In genomic region chr7:149071641-149072437, GRCh38 we compare ENCODE assay signal across 8 cellular contexts. TPM values are rescaled to one million over a fixed set of nuclear protein-coding genes. Genes with fewer than 3 reads are reported as not detected.
DNase-seq lines count a peak whose midpoint lies in the region; ATAC-seq, FAIRE-seq and TF ChIP-seq lines count a peak whose summit lies in the region.

No MANE protein-coding gene starts in this region.

- no peaks in the 10 kb centered on the region for H3K4me1 Mint-ChIP-seq in astrocyte (ENCODE audit: low read depth, unreplicated experiment)

- H4K20me1 ChIP-seq in astrocyte (ENCODE audit: insufficient read depth, low read length), result no peaks in the 10 kb centered on the region

- WGBS in transverse colon (ENCODE audit: low coverage in 1 of 2), 2 donors, result 87% methylated on average over 45 of the region's 46 CpGs; no CpG with 5 or more reads in 1 of the 2 donors

- no peak for TF ChIP-seq EP300 in transverse colon (IDR thresholded peaks at IDR 0.05; ENCODE audit: low read depth)

- no peaks in the 10 kb centered on the region for H3K9me3 ChIP-seq in RWPE2 (ENCODE audit: severe bottlenecking)
- H3K9me3 ChIP-seq in astrocyte (ENCODE audit: insufficient read depth, low read depth, low read length), result no peaks in the 10 kb centered on the region
- no peaks in the 10 kb centered on the region for H3K9me3 ChIP-seq in mucosa of descending colon
- no peaks in the 10 kb centered on the region for H3K9me3 ChIP-seq in transverse colon

- no peak overlapping the region for H3K4me3 Mint-ChIP-seq in astrocyte (ENCODE audit: unreplicated experiment)

- H3K27ac Mint-ChIP-seq in astrocyte (ENCODE audit: unreplicated experiment), result no peak overlapping the region

- intact Hi-C loops in mucosa of descending colon (cut with DNase I, micrococcal nuclease), result loop anchor here in 1 of 2 donors (10.0 kb wide), 1 partner anchor 67 kb away; no protein-coding TSS in a partner anchor
- intact Hi-C loops in transverse colon (cut with DNase I; ENCODE audit: low total_unique reads), result no loop called here

- H3K36me3 Mint-ChIP-seq in astrocyte (ENCODE audit: low read depth, unreplicated experiment), result peaks cover 6% of the 10 kb centered on the region

- H2AFZ ChIP-seq in astrocyte (ENCODE audit: low read depth, low read length), result no peak overlapping the region

- CTCF ChIA-PET in AG04449 (lab: Yijun Ruan, JAX), result interaction anchor here (1.4 to 3.9 kb wide), 4 partner anchors 54 to 76 kb away, joined by 3 to 21 read pairs (median 4); partner anchors contain the start of genes ZNF398 and ZNF425

- FAIRE-seq in astrocyte (lab: Jason Lieb, UNC), result no peak

- ATAC-seq in RWPE2 (ENCODE audit: low read depth) (no peak), mucosa of descending colon (peak; percentile 55), GM18517 (IDR thresholded peaks at IDR 0.05; ENCODE audit: unreplicated experiment) (no peak), HG02623 (IDR thresholded peaks at IDR 0.05; ENCODE audit: unreplicated experiment) (no peak)

- H3K27me3 ChIP-seq in RWPE2 (ENCODE audit: insufficient read depth, poor library complexity, severe bottlenecking), result no peaks in the 10 kb centered on the region
- no peaks in the 10 kb centered on the region for H3K27me3 ChIP-seq in astrocyte (ENCODE audit: insufficient read depth, low read length)
- no peaks in the 10 kb centered on the region for H3K27me3 ChIP-seq in transverse colon

- no peak overlapping the region for H3K4me3 ChIP-seq in AG04449 (ENCODE audit: low read depth, low read length)
- no peak overlapping the region for H3K4me3 ChIP-seq in RWPE2 (ENCODE audit: severe bottlenecking)
- H3K4me3 ChIP-seq in astrocyte (ENCODE audit: insufficient read depth, low read depth, low read length), result no peak overlapping the region
- no peak overlapping the region for H3K4me3 ChIP-seq in mucosa of descending colon
- no peak overlapping the region for H3K4me3 ChIP-seq in transverse colon

- H3K9ac ChIP-seq in astrocyte (ENCODE audit: low read length), result no peak overlapping the region

- no peak overlapping the region for H3K4me2 ChIP-seq in astrocyte (ENCODE audit: low read length)

- H3K36me3 ChIP-seq in RWPE2 (ENCODE audit: low read depth) (peaks cover 34% of the 10 kb centered on the region), astrocyte (ENCODE audit: insufficient read depth, low read length) (peaks cover 15% of the 10 kb centered on the region), mucosa of descending colon (ENCODE audit: low read depth) (no peaks in the 10 kb centered on the region), transverse colon (peaks cover 0 to 28% (median 5%) of the 10 kb centered on the region in 4 donors)

- H3K79me2 ChIP-seq in astrocyte (ENCODE audit: insufficient read depth, low read length), result no peaks in the 10 kb centered on the region

- TF ChIP-seq POLR2A in transverse colon (IDR thresholded peaks at IDR 0.05), result no peak

- H3K27ac ChIP-seq in RWPE2 (ENCODE audit: poor library complexity, severe bottlenecking) (no peak overlapping the region), astrocyte (ENCODE audit: low read depth, low read length) (no peak overlapping the region), transverse colon (peak overlapping the region in 1 of 4 donors; percentile 32)

- TF ChIP-seq CTCF in AG04449 (IDR thresholded peaks at IDR 0.05; ENCODE audit: insufficient read depth, low read length, missing control alignments) (peak; percentile 21), RWPE2 (IDR thresholded peaks at IDR 0.05; ENCODE audit: poor library complexity, severe bottlenecking) (peak; percentile 46), astrocyte (IDR thresholded peaks at IDR 0.05; ENCODE audit: insufficient read depth, low read depth, low read length) (peak; percentile 5), mucosa of descending colon (IDR thresholded peaks at IDR 0.05) (no peak), transverse colon (IDR thresholded peaks at IDR 0.05) (no peak)

- POLR2A ChIA-PET in AG04449 (lab: Yijun Ruan, JAX), result no interaction called here

- in situ Hi-C loops in transverse colon (cut with MboI; ENCODE audit: low pct_ligation_motif_present in 1 of 4, low pct_unique_long_range_greater_than_20kb in 1 of 4, low sequenced_read_pairs in 3 of 4), result no loop called here

- DNase-seq in AG04449 (ENCODE audit: low read depth, low spot score) (no peak), RWPE2 (ENCODE audit: low spot score) (no peak), astrocyte (ENCODE audit: low read depth) (no peak), mucosa of descending colon (peak in 2 of 3 donors; percentile 29 to 62), transverse colon (no peak), A172 (ENCODE audit: low spot score) (no peak)

- H3K4me1 ChIP-seq in RWPE2 (ENCODE audit: insufficient read depth, poor library complexity, severe bottlenecking) (no peaks in the 10 kb centered on the region), astrocyte (ENCODE audit: insufficient read depth, low read length) (no peaks in the 10 kb centered on the region), mucosa of descending colon (ENCODE audit: low read depth) (no peaks in the 10 kb centered on the region), transverse colon (no peaks in the 10 kb centered on the region)

- no peaks in the 10 kb centered on the region for H3K27me3 Mint-ChIP-seq in astrocyte (ENCODE audit: low read depth, unreplicated experiment)

- H3K9me3 Mint-ChIP-seq in astrocyte (ENCODE audit: unreplicated experiment), result no peaks in the 10 kb centered on the region

RNA-seq across cellular contexts. Expression of gene ZNF786, which starts 18.7 kb away (rescaled TPM):
- total RNA-seq in astrocyte (7.8 and 9.9 TPM in 2 replicates), mucosa of descending colon (1 to 10 TPM; 4.0 to 7.1 (median 5.0) TPM), transverse colon (1 to 10 TPM; 4.0 to 5.2 (median 5.2) TPM)
- total RNA-seq in A172 (2014; rRNA removed; shearing (Covaris generic)), result 3.4 and 5.8 TPM in 2 replicates

RNA-seq across cellular contexts. Expression of gene PDIA4, which starts 43.5 kb away (rescaled TPM):
- total RNA-seq in astrocyte (266 and 284 TPM in 2 replicates), mucosa of descending colon (100 to 1,000 TPM in 2 of 3 donors, 10 to 100 TPM in 1; 78.4 to 211 (median 109) TPM), transverse colon (10 to 100 TPM; 44.5 to 79.5 (median 74.7) TPM)
- total RNA-seq in A172 (2014; rRNA removed; shearing (Covaris generic)), result 228 and 275 TPM in 2 replicates

RNA-seq across cellular contexts. Expression of gene ZNF425, which starts 54.3 kb away (rescaled TPM):
- 5.9 and 7.1 TPM in 2 replicates for total RNA-seq in astrocyte
- 1 to 10 TPM; 1.3 to 4.2 (median 1.4) TPM for total RNA-seq in mucosa of descending colon
- total RNA-seq in transverse colon, result 1 to 10 TPM in 3 of 4 donors, under 1 TPM in 1; 0.37 to 2.3 (median 1.6) TPM
- 1.9 and 2.7 TPM in 2 replicates for total RNA-seq in A172 (2014; rRNA removed; shearing (Covaris generic))

Comparison
In these comparisons a context has a peak if more than half of its experiments do, and no peak if none do; other contexts are left out.
1. DNase-seq: peak in mucosa of descending colon (2 of 3); none in AG04449 (single experiment), RWPE2 (single experiment), astrocyte (single experiment), transverse colon (single experiment) and A172 (single experiment).
2. CTCF ChIP-seq: peak in AG04449 (single experiment), RWPE2 (single experiment) and astrocyte (single experiment); none in mucosa of descending colon (single experiment) and transverse colon (0 of 5).